9 cellular contexts compared by ENCODE assay signal in the genomic region with DNA sequence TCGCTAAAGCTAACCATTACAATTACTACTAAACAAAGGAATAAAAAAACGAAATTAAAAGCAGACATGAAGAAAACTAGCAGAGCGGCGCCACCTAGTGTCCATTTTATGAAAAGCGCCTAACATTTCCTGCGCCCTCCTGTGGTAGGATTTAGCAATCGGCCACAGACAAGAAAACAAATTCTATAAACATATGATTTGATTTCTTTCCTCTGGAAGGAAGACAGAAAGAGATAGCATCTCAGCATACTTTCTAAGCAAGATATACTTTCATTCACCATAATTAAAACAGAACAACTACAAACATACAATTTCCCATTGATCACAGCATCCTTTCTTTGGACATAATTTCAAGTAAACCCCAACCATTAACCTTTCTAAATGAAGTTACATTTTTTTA.
DNase-seq lines count a peak whose midpoint lies in the region; ATAC-seq and TF ChIP-seq lines count a peak whose summit lies in the region.
"Had no signal": no experiment of that assay in that cellular context is flagged by ENCODE, and none has a peak within 500 bp of the region (broad histone marks: within the 10 kb centered on the region; RNA-seq: fewer than 3 reads in every experiment).

No MANE protein-coding gene starts in this region.

- H3K27ac Mint-ChIP-seq in type B pancreatic cell, result peak overlapping the region; percentile 4
- H3K27ac Mint-ChIP-seq: dendritic cell treated with granulocyte-macrophage colony-stimulating factor and Interleukin-4, amounts not matched to agents 40 ng/mL and 50 ng/mL, for 4 days had no signal

- H3K9ac ChIP-seq in Karpas-422 (ENCODE audit: low read length) (no peak overlapping the region), parathyroid adenoma (no peak overlapping the region)

- no peaks in the 10 kb centered on the region for H3K27me3 ChIP-seq in Karpas-422 (ENCODE audit: low read length)
- no peaks in the 10 kb centered on the region for H3K27me3 ChIP-seq in parathyroid adenoma (ENCODE audit: control insufficient read depth, insufficient read depth, low read length)

- CTCF ChIA-PET in RWPE1 (lab: Yijun Ruan, JAX), result interaction anchor here (0.6 to 3.0 kb wide), 10 partner anchors 8 to 1835 kb away, joined by 3 to 15 read pairs (median 4); no protein-coding TSS in a partner anchor

- H4K20me1 ChIP-seq in Karpas-422 (ENCODE audit: insufficient read depth, low read depth, low read length), result no peaks in the 10 kb centered on the region

- H3K4me1 Mint-ChIP-seq in type B pancreatic cell (ENCODE audit: unreplicated experiment), result peaks cover 23% of the 10 kb centered on the region

- TF ChIP-seq CTCF in RWPE1 (conservative IDR thresholded peaks at IDR 0.05; ENCODE audit: low read depth) (peak; percentile 100), parathyroid adenoma (IDR thresholded peaks at IDR 0.05) (peak; percentile 100), type B pancreatic cell (conservative IDR thresholded peaks at IDR 0.05) (peak; percentile 100)

- H3K9me3 ChIP-seq in Karpas-422 (ENCODE audit: low read length), result no peaks in the 10 kb centered on the region
- no peaks in the 10 kb centered on the region for H3K9me3 ChIP-seq in parathyroid adenoma (ENCODE audit: control insufficient read depth, low read length)

- no peaks in the 10 kb centered on the region for H3K9me3 Mint-ChIP-seq in type B pancreatic cell
- H3K9me3 Mint-ChIP-seq: dendritic cell treated with granulocyte-macrophage colony-stimulating factor and Interleukin-4, amounts not matched to agents 40 ng/mL and 50 ng/mL, for 4 days had no signal

- ATAC-seq in GM21737 (IDR thresholded peaks at IDR 0.05; ENCODE audit: unreplicated experiment), result no peak

- H3K36me3 ChIP-seq in Karpas-422 (ENCODE audit: insufficient read depth, low read length) (no peaks in the 10 kb centered on the region), parathyroid adenoma (ENCODE audit: control insufficient read depth, insufficient read depth, low read length) (no peaks in the 10 kb centered on the region)

- no peaks in the 10 kb centered on the region for H3K36me3 Mint-ChIP-seq in type B pancreatic cell

- H3K27ac ChIP-seq in Karpas-422 (ENCODE audit: low read length) (no peak overlapping the region), RWPE1 (no peak overlapping the region), parathyroid adenoma (no peak overlapping the region)

- H3K4me3 ChIP-seq in Karpas-422 (ENCODE audit: low read length), result no peak overlapping the region
- peak overlapping the region; percentile 29 for H3K4me3 ChIP-seq in parathyroid adenoma (ENCODE audit: low read depth, low read length)

- POLR2A ChIA-PET in RWPE1 (lab: Yijun Ruan, JAX; ENCODE audit: low non-redundant PET), result no interaction called here

- H3K79me2 ChIP-seq in Karpas-422 (ENCODE audit: low read length) (no peaks in the 10 kb centered on the region), parathyroid adenoma (no peaks in the 10 kb centered on the region)

- H3K9me2 ChIP-seq in Karpas-422 (replicated peaks; ENCODE audit: insufficient read depth, low read length), result no peaks in the 10 kb centered on the region

- H3K4me2 ChIP-seq in Karpas-422 (ENCODE audit: low read depth, low read length, poor library complexity, severe bottlenecking) (no peak overlapping the region), parathyroid adenoma (ENCODE audit: low read length) (no peak overlapping the region)

- DNase-seq in DMS153 treated with DMSO at 0.1 percent for 48 hours (lab: John Stamatoyannopoulos, UW; ENCODE audit: unreplicated experiment) (peak; percentile 72), Karpas-422 (peak; percentile 84), RWPE1 (ENCODE audit: low spot score) (peak; percentile 60), foreskin melanocyte (peak; percentile 55), type B pancreatic cell (ENCODE audit: extremely low spot score, unreplicated experiment) (no peak)
- peak; percentile 58 for DNase-seq in activated gamma-delta T cell treated with anti-CD3 and anti-CD28 coated beads, Interleukin-2, amount 50 U/mL, for 16 hours (ENCODE audit: low read depth)

- no peak overlapping the region for H2AFZ ChIP-seq in Karpas-422 (ENCODE audit: low read length)
- no peak overlapping the region for H2AFZ ChIP-seq in parathyroid adenoma

- H3K27me3 Mint-ChIP-seq in type B pancreatic cell, result peaks cover 8% of the 10 kb centered on the region

- peak overlapping the region; percentile 2 for H3K4me3 Mint-ChIP-seq in type B pancreatic cell
- H3K4me3 Mint-ChIP-seq: dendritic cell treated with granulocyte-macrophage colony-stimulating factor and Interleukin-4, amounts not matched to agents 40 ng/mL and 50 ng/mL, for 4 days had no signal

- no peaks in the 10 kb centered on the region for H3K4me1 ChIP-seq in Karpas-422 (ENCODE audit: low read length)
- no peaks in the 10 kb centered on the region for H3K4me1 ChIP-seq in parathyroid adenoma
